ENCODE assay signal across 27 cellular contexts in the genomic region with DNA sequence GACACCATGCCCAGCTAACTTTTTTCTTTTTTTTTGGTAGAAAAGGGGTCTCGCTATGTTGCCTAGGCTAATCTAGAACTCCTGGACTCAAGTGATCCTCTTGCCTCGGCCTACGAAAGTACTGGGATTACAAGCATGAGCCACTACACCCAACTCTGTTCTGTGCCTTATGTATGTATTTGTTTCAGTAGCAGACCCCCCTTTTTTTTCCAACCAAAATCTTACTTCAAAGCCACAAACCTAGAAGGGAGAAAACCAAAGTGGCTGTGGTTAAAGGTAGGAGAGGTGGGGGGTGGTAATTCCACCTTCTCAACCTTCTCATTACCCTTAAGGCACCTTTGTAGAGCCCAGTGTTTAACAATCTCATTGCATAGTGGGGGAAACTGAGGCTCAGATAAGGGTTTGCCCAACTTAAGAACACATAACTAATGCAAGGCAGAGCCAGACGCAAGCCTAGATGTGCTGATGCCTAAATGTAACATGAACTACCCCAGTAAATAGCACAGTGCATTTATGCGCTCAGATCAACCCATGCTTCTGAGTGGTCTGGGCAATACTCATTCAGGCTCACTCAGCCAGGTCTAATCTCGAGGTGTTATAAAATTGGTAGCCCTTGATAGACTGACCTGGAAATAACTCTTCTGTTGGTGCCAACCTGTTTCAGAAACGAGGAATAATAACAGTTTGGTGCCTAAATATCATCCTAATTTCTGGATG. TPM values are rescaled to one million over a fixed set of nuclear protein-coding genes. Genes with fewer than 3 reads are reported as not detected.
DNase-seq lines count a peak whose midpoint lies in the region; ATAC-seq and TF ChIP-seq lines count a peak whose summit lies in the region.
"Had no signal": no experiment of that assay in that cellular context is flagged by ENCODE, and none has a peak within 500 bp of the region (broad histone marks: within the 10 kb centered on the region; RNA-seq: fewer than 3 reads in every experiment).

No MANE protein-coding gene starts in this region.

- no peaks in the 10 kb centered on the region for H3K9me3 ChIP-seq in KOPT-K1 (ENCODE audit: insufficient read depth, low read length, poor library complexity, severe bottlenecking)
- H3K9me3 ChIP-seq: left lung, pancreas, right atrium auricular region, spleen had no signal

- no peaks in the 10 kb centered on the region for H3K27me3 Mint-ChIP-seq in activated CD4-positive, alpha-beta T cell treated with anti-CD3 and anti-CD28 coated beads, Interleukin-2, amount 10 ng/mL, durations not matched to agents 7 days and 5 days
- H3K27me3 Mint-ChIP-seq: type B pancreatic cell had no signal

- H3K9me3 Mint-ChIP-seq in activated CD4-positive, alpha-beta T cell treated with anti-CD3 and anti-CD28 coated beads, Interleukin-2, amount 10 ng/mL, durations not matched to agents 7 days and 5 days: peaks cover 10% of the 10 kb centered on the region
- H3K9me3 Mint-ChIP-seq in activated naive CD4-positive, alpha-beta T cell treated with anti-CD3 and anti-CD28 coated beads, Interleukin-2, amount 50 U/mL, for 72 hours: peaks cover 0 to 5% of the 10 kb centered on the region in 2 donors
- H3K9me3 Mint-ChIP-seq in stimulated activated effector memory CD8-positive, alpha-beta T cell treated with anti-CD3 and anti-CD28 coated beads, Interleukin-12 subunit alpha, Interleukin-12 subunit beta, amount 100 ng/mL, for 72 hours: no peaks in the 10 kb centered on the region
- H3K9me3 Mint-ChIP-seq: nephron progenitor cell, type B pancreatic cell had no signal

- peak; percentile 11 to 47 for ATAC-seq in activated naive CD4-positive, alpha-beta T cell treated with anti-CD3 and anti-CD28 coated beads, Interleukin-2, amount 50 U/mL, for 72 hours
- peak; percentile 29 for ATAC-seq in stimulated activated effector memory CD8-positive, alpha-beta T cell treated with anti-CD3 and anti-CD28 coated beads, Interleukin-12 subunit alpha, Interleukin-12 subunit beta, amount 100 ng/mL, for 72 hours
- ATAC-seq: left lung, Panc1, pancreas had no signal

- peaks cover 96% of the 10 kb centered on the region for H3K36me3 ChIP-seq in KOPT-K1 (ENCODE audit: insufficient read depth, low read length)
- H3K36me3 ChIP-seq: left lung, pancreas, right atrium auricular region had no signal

- peak overlapping the region; percentile 42 for H3K4me3 Mint-ChIP-seq in activated CD4-positive, alpha-beta T cell treated with anti-CD3 and anti-CD28 coated beads, Interleukin-2, amount 10 ng/mL, durations not matched to agents 7 days and 5 days
- H3K4me3 Mint-ChIP-seq in stimulated activated effector memory CD8-positive, alpha-beta T cell treated with anti-CD3 and anti-CD28 coated beads, Interleukin-12 subunit alpha, Interleukin-12 subunit beta, amount 100 ng/mL, for 72 hours: peak overlapping the region; percentile 60
- H3K4me3 Mint-ChIP-seq: nephron progenitor cell, type B pancreatic cell had no signal

- POLR2A ChIA-PET in activated CD4-positive, alpha-beta T cell treated with anti-CD3 and anti-CD28 coated beads, Interleukin-2, amount 10 ng/mL, durations not matched to agents 7 days and 5 days (lab: Charles Lee): interaction anchor here (0.8 kb wide), 1 partner anchor 32 kb away, joined by 4 read pairs; no protein-coding TSS in a partner anchor

- peaks cover 96% of the 10 kb centered on the region for H3K36me3 Mint-ChIP-seq in activated CD4-positive, alpha-beta T cell treated with anti-CD3 and anti-CD28 coated beads, Interleukin-2, amount 10 ng/mL, durations not matched to agents 7 days and 5 days (ENCODE audit: low read depth)
- peaks cover 55 to 93% of the 10 kb centered on the region in 2 donors for H3K36me3 Mint-ChIP-seq in activated naive CD4-positive, alpha-beta T cell treated with anti-CD3 and anti-CD28 coated beads, Interleukin-2, amount 50 U/mL, for 72 hours
- peaks cover 100% of the 10 kb centered on the region for H3K36me3 Mint-ChIP-seq in stimulated activated effector memory CD8-positive, alpha-beta T cell treated with anti-CD3 and anti-CD28 coated beads, Interleukin-12 subunit alpha, Interleukin-12 subunit beta, amount 100 ng/mL, for 72 hours
- H3K36me3 Mint-ChIP-seq: type B pancreatic cell had no signal

- DNase-seq in activated CD4-positive, alpha-beta T cell treated with anti-CD3 and anti-CD28 coated beads, Interleukin-2, amount 10 ng/mL, durations not matched to agents 7 days and 5 days: no peak
- DNase-seq in activated CD4-positive, alpha-beta T cell treated with anti-CD3 and anti-CD28 coated beads for 1 hour: no peak
- DNase-seq in activated naive CD4-positive, alpha-beta T cell treated with anti-CD3 and anti-CD28 coated beads, Interleukin-2, amount 50 U/mL, for 72 hours (ENCODE audit: low spot score in 2 of 2): no peak
- no peak for DNase-seq in stimulated activated effector memory CD8-positive, alpha-beta T cell treated with anti-CD3 and anti-CD28 coated beads, Interleukin-12 subunit alpha, Interleukin-12 subunit beta, amount 100 ng/mL, for 72 hours (ENCODE audit: low spot score in 2 of 2)
- DNase-seq in SK-N-DZ (ENCODE audit: low spot score) (no peak), coronary artery (ENCODE audit: low spot score) (no peak)
- no peak for DNase-seq in stimulated activated CD4-positive, alpha-beta T cell treated with anti-CD3 and anti-CD28 coated beads, Interleukin-2, amount 100 ng/mL, for 48 hours
- DNase-seq: aorta, Calu3, EL, left lung, NCI-H1092 treated with DMSO at 0.1 percent for 48 hours, NCI-H2029 treated with DMSO at 0.1 percent for 48 hours, NCI-H446 treated with DMSO at 0.1 percent for 48 hours, nephron progenitor cell, pancreas, SIG-M5, spleen had no signal

- no peak for TF ChIP-seq CTCF in coronary artery (IDR thresholded peaks at IDR 0.05)

- peaks cover 96% of the 10 kb centered on the region for H3K4me1 Mint-ChIP-seq in activated CD4-positive, alpha-beta T cell treated with anti-CD3 and anti-CD28 coated beads, Interleukin-2, amount 10 ng/mL, durations not matched to agents 7 days and 5 days
- peaks cover 83% of the 10 kb centered on the region for H3K4me1 Mint-ChIP-seq in stimulated activated effector memory CD8-positive, alpha-beta T cell treated with anti-CD3 and anti-CD28 coated beads, Interleukin-12 subunit alpha, Interleukin-12 subunit beta, amount 100 ng/mL, for 72 hours

- H3K27ac Mint-ChIP-seq in activated CD4-positive, alpha-beta T cell treated with anti-CD3 and anti-CD28 coated beads, Interleukin-2, amount 10 ng/mL, durations not matched to agents 7 days and 5 days: peak overlapping the region; percentile 83
- peak overlapping the region; percentile 57 to 95 for H3K27ac Mint-ChIP-seq in activated naive CD4-positive, alpha-beta T cell treated with anti-CD3 and anti-CD28 coated beads, Interleukin-2, amount 50 U/mL, for 72 hours
- peak overlapping the region; percentile 75 for H3K27ac Mint-ChIP-seq in stimulated activated effector memory CD8-positive, alpha-beta T cell treated with anti-CD3 and anti-CD28 coated beads, Interleukin-12 subunit alpha, Interleukin-12 subunit beta, amount 100 ng/mL, for 72 hours
- H3K27ac Mint-ChIP-seq: nephron progenitor cell, type B pancreatic cell had no signal

- peak overlapping the region; percentile 93 for H3K27ac ChIP-seq in KOPT-K1 (ENCODE audit: low read depth, low read length, poor library complexity, severe bottlenecking)
- no peak overlapping the region for H3K27ac ChIP-seq in coronary artery
- H3K27ac ChIP-seq: left lung, pancreas, right atrium auricular region, VCaP had no signal

- H3K4me3 ChIP-seq in coronary artery: no peak overlapping the region
- H3K4me3 ChIP-seq: left lung, pancreas, right atrium auricular region, spleen had no signal

- CTCF ChIA-PET in activated CD4-positive, alpha-beta T cell treated with anti-CD3 and anti-CD28 coated beads, Interleukin-2, amount 10 ng/mL, durations not matched to agents 7 days and 5 days (lab: Charles Lee): interaction anchor here (1.1 to 1.9 kb wide), 3 partner anchors 10 to 71 kb away, joined by 3 to 4 read pairs (median 3); a partner anchor contains a TSS

RNA-seq across cellular contexts. Expression of a gene that starts 33.0 kb away (rescaled TPM):
- 100 to 1,000 TPM; 258 to 306 TPM for total RNA-seq in activated CD4-positive, alpha-beta T cell treated with anti-CD3 and anti-CD28 coated beads, Interleukin-2, amount 10 ng/mL, durations not matched to agents 7 days and 5 days
- total RNA-seq in activated naive CD4-positive, alpha-beta T cell treated with anti-CD3 and anti-CD28 coated beads, Interleukin-2, amount 50 U/mL, for 72 hours: 100 to 1,000 TPM; 203 to 308 TPM
- not detected in 2 replicates for polyA plus RNA-seq in SK-N-DZ (2014; cell fraction: cytosol; rRNA removed)
- not detected in 2 replicates for polyA plus RNA-seq in SK-N-DZ (2014; cell fraction: nucleus; rRNA removed)
- total RNA-seq: Calu3, dermis microvascular lymphatic vessel endothelial cell, H1 had no signal

RNA-seq across cellular contexts. Expression of a gene that starts 47.6 kb away (rescaled TPM):
- total RNA-seq in activated CD4-positive, alpha-beta T cell treated with anti-CD3 and anti-CD28 coated beads, Interleukin-2, amount 10 ng/mL, durations not matched to agents 7 days and 5 days: not detected
- total RNA-seq in activated naive CD4-positive, alpha-beta T cell treated with anti-CD3 and anti-CD28 coated beads, Interleukin-2, amount 50 U/mL, for 72 hours: under 1 TPM; 0.46 to 0.47 TPM
- not detected in 2 replicates for polyA plus RNA-seq in SK-N-DZ (2014; cell fraction: cytosol; rRNA removed)
- polyA plus RNA-seq in SK-N-DZ (2014; cell fraction: nucleus; rRNA removed): not detected in 2 replicates
- total RNA-seq: aorta; Calu3; cardiac septum; dermis microvascular lymphatic vessel endothelial cell; H1; left lung; pancreas; right atrium auricular region; spleen; T-helper 1 cell treated with Interleukin-12 subunit alpha and Interleukin-12 subunit beta and Interleukin-4 antibody, amounts not matched to agents 30 ng/mL and 1 ng/mL, for 36 hours had no signal
- polyA plus RNA-seq: aorta, H1, pancreas, spleen had no signal

RNA-seq across cellular contexts. Expression of a gene that starts 52.2 kb away (rescaled TPM):
- total RNA-seq in activated CD4-positive, alpha-beta T cell treated with anti-CD3 and anti-CD28 coated beads, Interleukin-2, amount 10 ng/mL, durations not matched to agents 7 days and 5 days: 100 to 1,000 TPM; 452 to 606 TPM
- 100 to 1,000 TPM; 335 to 493 TPM for total RNA-seq in activated naive CD4-positive, alpha-beta T cell treated with anti-CD3 and anti-CD28 coated beads, Interleukin-2, amount 50 U/mL, for 72 hours
- 37.2 and 43.5 TPM in 2 replicates for polyA plus RNA-seq in SK-N-DZ (2014; cell fraction: cytosol; rRNA removed)
- 28.7 and 55.2 TPM in 2 replicates for polyA plus RNA-seq in SK-N-DZ (2014; cell fraction: nucleus; rRNA removed)
